In genomic region chr18:32405588-32405987, GRCh38 we compare ENCODE assay signal across 24 cellular contexts.
"Had no signal": no experiment of that assay in that cellular context is flagged by ENCODE, and none has a peak within 500 bp of the region (broad histone marks: within the 10 kb centered on the region; RNA-seq: fewer than 3 reads in every experiment).

No MANE protein-coding gene starts in this region.

- DNase-seq: colonic mucosa; effector CD8-positive, alpha-beta T cell; endodermal cell; foreskin fibroblast; gastrocnemius medialis; head of caudate nucleus; left colon; left ventricle myocardium superior; lower lobe of right lung; naive thymus-derived CD8-positive, alpha-beta T cell; nephron progenitor cell; nucleus accumbens; psoas muscle; right cardiac atrium; spleen; stimulated activated CD4-positive, alpha-beta T cell treated with anti-CD3 and anti-CD28 coated beads, Interleukin-4, amount 100 ng/mL, for 4 hours; stimulated activated naive CD8-positive, alpha-beta T cell treated with anti-CD3 and anti-CD28 coated beads, Interleukin-15, Interleukin-2, amounts not matched to agents 100 U/mL and 50 U/mL, for 24 hours; substantia nigra; testis; tibial artery had no signal

- H3K4me3 ChIP-seq: colonic mucosa, gastrocnemius medialis, lower lobe of right lung, psoas muscle, skin epidermis, spleen, testis, tibial artery had no signal

- H3K4me1 ChIP-seq: colonic mucosa, gastrocnemius medialis, lower lobe of right lung, psoas muscle, spleen, testis had no signal

- H3K27ac ChIP-seq: colonic mucosa, epithelial cell of prostate, gastrocnemius medialis, lower lobe of right lung, psoas muscle, skin epidermis, spleen, testis, tibial artery had no signal

- ATAC-seq: esophagus mucosa; gastrocnemius medialis; left colon; left ventricle myocardium superior; lower lobe of right lung; naive thymus-derived CD8-positive, alpha-beta T cell; psoas muscle; right cardiac atrium; stimulated activated memory B cell treated with anti-CD40 and anti-IgM and Interleukin-4, amounts not matched to agents 10 μg/mL and 1 μg/mL and 100 μg/mL, for 72 hours; stimulated activated naive CD8-positive, alpha-beta T cell treated with anti-CD3 and anti-CD28 coated beads, Interleukin-15, Interleukin-2, amounts not matched to agents 100 U/mL and 50 U/mL, for 24 hours had no signal

- H3K27me3 ChIP-seq: colonic mucosa, gastrocnemius medialis, spleen, testis, tibial artery had no signal

- H3K9me3 ChIP-seq: colonic mucosa, gastrocnemius medialis, lower lobe of right lung, psoas muscle, spleen, testis, tibial artery had no signal

- H3K36me3 ChIP-seq: colonic mucosa, gastrocnemius medialis, lower lobe of right lung, spleen, tibial artery had no signal
